In the genomic region with DNA sequence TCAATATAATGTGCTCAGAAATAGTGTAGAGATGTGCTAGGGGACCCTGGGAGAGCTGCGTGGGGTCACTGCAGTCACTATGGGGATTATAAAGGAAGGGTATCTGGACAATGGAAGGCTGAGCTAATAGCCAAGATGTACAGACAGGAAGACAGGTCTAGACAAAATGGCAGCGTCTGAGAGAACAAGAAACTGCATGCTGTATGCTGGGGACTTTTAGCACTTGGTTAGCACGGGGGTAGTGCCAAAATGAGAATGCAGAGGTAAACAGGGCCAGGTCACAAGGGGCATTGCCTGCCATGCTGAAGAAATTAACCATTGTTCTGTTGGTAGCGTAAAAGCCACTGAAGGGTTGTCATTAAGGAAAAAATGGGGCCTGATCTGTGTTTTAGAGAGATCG, we compare ENCODE assay signal across 25 cellular contexts.
"Had no signal": no experiment of that assay in that cellular context is flagged by ENCODE, and none has a peak within 500 bp of the region (broad histone marks: within the 10 kb centered on the region; RNA-seq: fewer than 3 reads in every experiment).

No MANE protein-coding gene starts in this region.

- H3K36me3 ChIP-seq: heart left ventricle, lower lobe of right lung, right atrium auricular region, suprapubic skin had no signal

- ATAC-seq: heart left ventricle; left colon; lower lobe of right lung; naive thymus-derived CD8-positive, alpha-beta T cell; T-cell had no signal

- FAIRE-seq: frontal cortex, small intestine had no signal

- H3K4me1 ChIP-seq: lower lobe of right lung, right atrium auricular region, suprapubic skin had no signal

- H3K27me3 Mint-ChIP-seq: activated naive CD8-positive, alpha-beta T cell treated with anti-CD3 and anti-CD28 coated beads, Interleukin-2, amount 10 ng/mL, durations not matched to agents 7 days and 5 days; brain; stimulated activated naive CD8-positive, alpha-beta T cell treated with anti-CD3 and anti-CD28 coated beads, Interleukin-15, Interleukin-2, amounts not matched to agents 100 ng/mL and 50 ng/mL, for 24 hours had no signal

- H3K4me3 ChIP-seq: heart left ventricle, lower lobe of right lung, right atrium auricular region, suprapubic skin had no signal

- H3K27me3 ChIP-seq: heart left ventricle, right atrium auricular region, suprapubic skin had no signal

- H3K4me1 Mint-ChIP-seq: activated naive CD8-positive, alpha-beta T cell treated with anti-CD3 and anti-CD28 coated beads, Interleukin-2, amount 10 ng/mL, durations not matched to agents 7 days and 5 days; brain; central memory CD8-positive, alpha-beta T cell; immature natural killer cell; naive thymus-derived CD8-positive, alpha-beta T cell; T-cell had no signal

- H3K36me3 Mint-ChIP-seq: activated naive CD8-positive, alpha-beta T cell treated with anti-CD3 and anti-CD28 coated beads, Interleukin-2, amount 10 ng/mL, durations not matched to agents 7 days and 5 days; brain; immature natural killer cell; naive thymus-derived CD8-positive, alpha-beta T cell; T-cell had no signal

- H3K9me3 ChIP-seq: heart left ventricle, lower lobe of right lung, right atrium auricular region, suprapubic skin had no signal

- H3K9me3 Mint-ChIP-seq: activated naive CD8-positive, alpha-beta T cell treated with anti-CD3 and anti-CD28 coated beads, Interleukin-2, amount 10 ng/mL, durations not matched to agents 7 days and 5 days; brain; central memory CD8-positive, alpha-beta T cell; stimulated activated naive CD8-positive, alpha-beta T cell treated with anti-CD3 and anti-CD28 coated beads, Interleukin-15, Interleukin-2, amounts not matched to agents 100 ng/mL and 50 ng/mL, for 24 hours; T-cell had no signal

- H3K27ac Mint-ChIP-seq: activated naive CD8-positive, alpha-beta T cell treated with anti-CD3 and anti-CD28 coated beads, Interleukin-2, amount 10 ng/mL, durations not matched to agents 7 days and 5 days; brain; immature natural killer cell; naive thymus-derived CD8-positive, alpha-beta T cell; progenitor cell of endocrine pancreas; stimulated activated naive CD8-positive, alpha-beta T cell treated with anti-CD3 and anti-CD28 coated beads, Interleukin-15, Interleukin-2, amounts not matched to agents 100 ng/mL and 50 ng/mL, for 24 hours; T-cell had no signal

- DNase-seq: activated CD4-positive, alpha-beta T cell treated with anti-CD3 and anti-CD28 coated beads, Interleukin-2, amount 50 U/mL, for 1 hour; activated CD8-positive, alpha-beta memory T cell treated with anti-CD3 and anti-CD28 coated beads for 24 hours; activated naive CD4-positive, alpha-beta T cell; activated naive CD8-positive, alpha-beta T cell treated with anti-CD3 and anti-CD28 coated beads, Interleukin-2, amount 10 ng/mL, durations not matched to agents 7 days and 5 days; cortex of kidney; effector CD8-positive, alpha-beta T cell; heart left ventricle; immature natural killer cell; left colon; lower lobe of right lung; naive thymus-derived CD8-positive, alpha-beta T cell; occipital lobe; small intestine; stimulated activated CD4-positive, alpha-beta T cell treated with anti-CD3 and anti-CD28 coated beads, Interleukin-4, amount 100 ng/mL, for 4 hours; stimulated activated CD8-positive, alpha-beta memory T cell treated with anti-CD3 and anti-CD28 coated beads, Interleukin-4, amount 100 ng/mL, for 48 hours; T-cell; T-helper 9 cell; trophoblast cell had no signal

- H3K27ac ChIP-seq: heart left ventricle, lower lobe of right lung, right atrium auricular region, suprapubic skin had no signal

- H3K4me3 Mint-ChIP-seq: activated naive CD8-positive, alpha-beta T cell treated with anti-CD3 and anti-CD28 coated beads, Interleukin-2, amount 10 ng/mL, durations not matched to agents 7 days and 5 days; brain; central memory CD8-positive, alpha-beta T cell; immature natural killer cell; naive thymus-derived CD8-positive, alpha-beta T cell; stimulated activated naive CD8-positive, alpha-beta T cell treated with anti-CD3 and anti-CD28 coated beads, Interleukin-15, Interleukin-2, amounts not matched to agents 100 ng/mL and 50 ng/mL, for 24 hours; T-cell had no signal
